In genomic region chr5:16465544-16466432, GRCh38 we compare ENCODE assay signal across 1 cellular context.
TF ChIP-seq lines count a peak whose summit lies in the region.

A gene with protein sequence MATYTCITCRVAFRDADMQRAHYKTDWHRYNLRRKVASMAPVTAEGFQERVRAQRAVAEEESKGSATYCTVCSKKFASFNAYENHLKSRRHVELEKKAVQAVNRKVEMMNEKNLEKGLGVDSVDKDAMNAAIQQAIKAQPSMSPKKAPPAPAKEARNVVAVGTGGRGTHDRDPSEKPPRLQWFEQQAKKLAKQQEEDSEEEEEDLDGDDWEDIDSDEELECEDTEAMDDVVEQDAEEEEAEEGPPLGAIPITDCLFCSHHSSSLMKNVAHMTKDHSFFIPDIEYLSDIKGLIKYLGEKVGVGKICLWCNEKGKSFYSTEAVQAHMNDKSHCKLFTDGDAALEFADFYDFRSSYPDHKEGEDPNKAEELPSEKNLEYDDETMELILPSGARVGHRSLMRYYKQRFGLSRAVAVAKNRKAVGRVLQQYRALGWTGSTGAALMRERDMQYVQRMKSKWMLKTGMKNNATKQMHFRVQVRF (minus strand): TSS chr5:16465800. CDS start chr5:16465665, 135 bp downstream.

TF ChIP-seq in HepG2, 621 proteins besides CTCF, POLR2A, EP300 and RAD21 (continued from another document and continues in another):
- TF ChIP-seq, protein P1, sequence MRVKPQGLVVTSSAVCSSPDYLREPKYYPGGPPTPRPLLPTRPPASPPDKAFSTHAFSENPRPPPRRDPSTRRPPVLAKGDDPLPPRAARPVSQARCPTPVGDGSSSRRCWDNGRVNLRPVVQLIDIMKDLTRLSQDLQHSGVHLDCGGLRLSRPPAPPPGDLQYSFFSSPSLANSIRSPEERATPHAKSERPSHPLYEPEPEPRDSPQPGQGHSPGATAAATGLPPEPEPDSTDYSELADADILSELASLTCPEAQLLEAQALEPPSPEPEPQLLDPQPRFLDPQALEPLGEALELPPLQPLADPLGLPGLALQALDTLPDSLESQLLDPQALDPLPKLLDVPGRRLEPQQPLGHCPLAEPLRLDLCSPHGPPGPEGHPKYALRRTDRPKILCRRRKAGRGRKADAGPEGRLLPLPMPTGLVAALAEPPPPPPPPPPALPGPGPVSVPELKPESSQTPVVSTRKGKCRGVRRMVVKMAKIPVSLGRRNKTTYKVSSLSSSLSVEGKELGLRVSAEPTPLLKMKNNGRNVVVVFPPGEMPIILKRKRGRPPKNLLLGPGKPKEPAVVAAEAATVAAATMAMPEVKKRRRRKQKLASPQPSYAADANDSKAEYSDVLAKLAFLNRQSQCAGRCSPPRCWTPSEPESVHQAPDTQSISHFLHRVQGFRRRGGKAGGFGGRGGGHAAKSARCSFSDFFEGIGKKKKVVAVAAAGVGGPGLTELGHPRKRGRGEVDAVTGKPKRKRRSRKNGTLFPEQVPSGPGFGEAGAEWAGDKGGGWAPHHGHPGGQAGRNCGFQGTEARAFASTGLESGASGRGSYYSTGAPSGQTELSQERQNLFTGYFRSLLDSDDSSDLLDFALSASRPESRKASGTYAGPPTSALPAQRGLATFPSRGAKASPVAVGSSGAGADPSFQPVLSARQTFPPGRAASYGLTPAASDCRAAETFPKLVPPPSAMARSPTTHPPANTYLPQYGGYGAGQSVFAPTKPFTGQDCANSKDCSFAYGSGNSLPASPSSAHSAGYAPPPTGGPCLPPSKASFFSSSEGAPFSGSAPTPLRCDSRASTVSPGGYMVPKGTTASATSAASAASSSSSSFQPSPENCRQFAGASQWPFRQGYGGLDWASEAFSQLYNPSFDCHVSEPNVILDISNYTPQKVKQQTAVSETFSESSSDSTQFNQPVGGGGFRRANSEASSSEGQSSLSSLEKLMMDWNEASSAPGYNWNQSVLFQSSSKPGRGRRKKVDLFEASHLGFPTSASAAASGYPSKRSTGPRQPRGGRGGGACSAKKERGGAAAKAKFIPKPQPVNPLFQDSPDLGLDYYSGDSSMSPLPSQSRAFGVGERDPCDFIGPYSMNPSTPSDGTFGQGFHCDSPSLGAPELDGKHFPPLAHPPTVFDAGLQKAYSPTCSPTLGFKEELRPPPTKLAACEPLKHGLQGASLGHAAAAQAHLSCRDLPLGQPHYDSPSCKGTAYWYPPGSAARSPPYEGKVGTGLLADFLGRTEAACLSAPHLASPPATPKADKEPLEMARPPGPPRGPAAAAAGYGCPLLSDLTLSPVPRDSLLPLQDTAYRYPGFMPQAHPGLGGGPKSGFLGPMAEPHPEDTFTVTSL (CRISPR knock-in tag; IDR thresholded peaks at IDR 0.05; ENCODE audit: borderline replicate concordance) = no peak
- TF ChIP-seq GATA4 (IDR thresholded peaks at IDR 0.05; ENCODE audit: borderline replicate concordance, low read depth) (peak; percentile 55; the same call in 1 of the 2 replicates), ZNF747 (CRISPR knock-in tag; IDR thresholded peaks at IDR 0.05; ENCODE audit: borderline replicate concordance) (peak; percentile 91; the same call in 1 of the 2 replicates), ZNF567 (CRISPR knock-in tag; IDR thresholded peaks at IDR 0.05; ENCODE audit: borderline replicate concordance) (peak; percentile 93), ZNF337 (CRISPR knock-in tag; IDR thresholded peaks at IDR 0.05; ENCODE audit: borderline replicate concordance, low read depth) (no peak), HNF4G (IDR thresholded peaks at IDR 0.05; ENCODE audit: borderline replicate concordance, low read depth, low read length) (no peak), HNF4G (CRISPR knock-in tag; IDR thresholded peaks at IDR 0.05; ENCODE audit: borderline replicate concordance, low read depth) (peak; percentile 76; the same call in 1 of the 2 replicates), MTF1 (CRISPR knock-in tag; IDR thresholded peaks at IDR 0.05) (peak; percentile 11; the same call in 1 of the 2 replicates), ZNF263 (CRISPR knock-in tag; IDR thresholded peaks at IDR 0.05) (peak; percentile 61; the same call in 1 of the 2 replicates), ZC3H13 (CRISPR knock-in tag; IDR thresholded peaks at IDR 0.05) (peak; percentile 37; the same call in 1 of the 2 replicates), ZNF441 (CRISPR knock-in tag; IDR thresholded peaks at IDR 0.05; ENCODE audit: borderline replicate concordance) (no peak), ZNF354B (CRISPR knock-in tag; IDR thresholded peaks at IDR 0.05) (no peak), EED (CRISPR knock-in tag; IDR thresholded peaks at IDR 0.05) (no peak; the same call in 1 of the 2 replicates), LCORL (IDR thresholded peaks at IDR 0.05) (no peak), LCORL (CRISPR knock-in tag; IDR thresholded peaks at IDR 0.05) (no peak), PHF8 (CRISPR knock-in tag; IDR thresholded peaks at IDR 0.05) (peak; percentile 99), ATF7 (IDR thresholded peaks at IDR 0.05) (no peak), ATF7 (CRISPR knock-in tag; IDR thresholded peaks at IDR 0.05) (no peak; the same call in 1 of the 2 replicates), BORCS8-MEF2B (CRISPR knock-in tag; IDR thresholded peaks at IDR 0.05) (peak; percentile 12; the same call in 1 of the 2 replicates), ZNF737 (CRISPR knock-in tag; IDR thresholded peaks at IDR 0.05; ENCODE audit: borderline replicate concordance) (no peak), ZNF563 (CRISPR knock-in tag; IDR thresholded peaks at IDR 0.05) (peak; percentile 31; the same call in 1 of the 2 replicates), KDM5A (IDR thresholded peaks at IDR 0.05; ENCODE audit: borderline replicate concordance, low read length) (peak; percentile 90), ZKSCAN1 (IDR thresholded peaks at IDR 0.05; ENCODE audit: low read length) (0 out of 2 replicates have a peak, but pooled peaks have one; percentile 39), ATF1 (CRISPR knock-in tag; IDR thresholded peaks at IDR 0.05) (no peak), ZNF564 (CRISPR knock-in tag; IDR thresholded peaks at IDR 0.05) (peak; percentile 69; the same call in 1 of the 2 replicates), ZNF12 (CRISPR knock-in tag; IDR thresholded peaks at IDR 0.05) (no peak; the same call in 1 of the 2 replicates), ZFP36L2 (CRISPR knock-in tag; IDR thresholded peaks at IDR 0.05) (no peak), MAFF (IDR thresholded peaks at IDR 0.05; ENCODE audit: low read depth, low read length) (no peak), NFATC3 (CRISPR knock-in tag; IDR thresholded peaks at IDR 0.05) (no peak; the same call in 1 of the 2 replicates), ZNF282 (IDR thresholded peaks at IDR 0.05; ENCODE audit: partially characterized antibody) (no peak), ZNF570 (CRISPR knock-in tag; IDR thresholded peaks at IDR 0.05; ENCODE audit: borderline replicate concordance) (no peak), THYN1 (CRISPR knock-in tag; IDR thresholded peaks at IDR 0.05; ENCODE audit: borderline replicate concordance, low read depth) (no peak), ZNF317 (CRISPR knock-in tag; IDR thresholded peaks at IDR 0.05) (peak; percentile 68; the same call in 1 of the 2 replicates), ZNF224 (CRISPR knock-in tag; IDR thresholded peaks at IDR 0.05) (peak; percentile 33; the same call in 1 of the 2 replicates), ADNP (CRISPR knock-in tag; IDR thresholded peaks at IDR 0.05) (no peak), TAF15 (IDR thresholded peaks at IDR 0.05; ENCODE audit: low read depth, low read length, poor library complexity, severe bottlenecking) (no peak), BCLAF1 (IDR thresholded peaks at IDR 0.05) (no peak), NKX3-1 (CRISPR knock-in tag; IDR thresholded peaks at IDR 0.05) (0 out of 2 replicates have a peak, but pooled peaks have one; percentile 53), CENPBD1 (CRISPR knock-in tag; IDR thresholded peaks at IDR 0.05; ENCODE audit: borderline replicate concordance, low read depth) (no peak), NFE2L2 (IDR thresholded peaks at IDR 0.05; ENCODE audit: low read length) (no peak), ARNT (IDR thresholded peaks at IDR 0.05) (no peak)
- TF ChIP-seq, protein P2, sequence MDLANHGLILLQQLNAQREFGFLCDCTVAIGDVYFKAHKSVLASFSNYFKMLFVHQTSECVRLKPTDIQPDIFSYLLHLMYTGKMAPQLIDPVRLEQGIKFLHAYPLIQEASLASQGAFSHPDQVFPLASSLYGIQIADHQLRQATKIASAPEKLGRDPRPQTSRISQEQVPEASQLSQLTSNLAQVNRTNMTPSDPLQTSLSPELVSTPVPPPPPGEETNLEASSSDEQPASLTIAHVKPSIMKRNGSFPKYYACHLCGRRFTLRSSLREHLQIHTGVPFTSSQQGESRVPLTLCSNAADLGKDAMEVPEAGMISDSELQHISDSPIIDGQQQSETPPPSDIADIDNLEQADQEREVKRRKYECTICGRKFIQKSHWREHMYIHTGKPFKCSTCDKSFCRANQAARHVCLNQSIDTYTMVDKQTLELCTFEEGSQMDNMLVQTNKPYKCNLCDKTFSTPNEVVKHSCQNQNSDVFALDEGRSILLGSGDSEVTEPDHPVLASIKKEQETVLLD (CRISPR knock-in tag; IDR thresholded peaks at IDR 0.05; ENCODE audit: low read depth) = no peak
- TF ChIP-seq, protein P3, sequence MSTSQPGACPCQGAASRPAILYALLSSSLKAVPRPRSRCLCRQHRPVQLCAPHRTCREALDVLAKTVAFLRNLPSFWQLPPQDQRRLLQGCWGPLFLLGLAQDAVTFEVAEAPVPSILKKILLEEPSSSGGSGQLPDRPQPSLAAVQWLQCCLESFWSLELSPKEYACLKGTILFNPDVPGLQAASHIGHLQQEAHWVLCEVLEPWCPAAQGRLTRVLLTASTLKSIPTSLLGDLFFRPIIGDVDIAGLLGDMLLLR (CRISPR knock-in tag; IDR thresholded peaks at IDR 0.05) = 0 out of 2 replicates have a peak, but pooled peaks have one; percentile 53
- TF ChIP-seq, protein P4, sequence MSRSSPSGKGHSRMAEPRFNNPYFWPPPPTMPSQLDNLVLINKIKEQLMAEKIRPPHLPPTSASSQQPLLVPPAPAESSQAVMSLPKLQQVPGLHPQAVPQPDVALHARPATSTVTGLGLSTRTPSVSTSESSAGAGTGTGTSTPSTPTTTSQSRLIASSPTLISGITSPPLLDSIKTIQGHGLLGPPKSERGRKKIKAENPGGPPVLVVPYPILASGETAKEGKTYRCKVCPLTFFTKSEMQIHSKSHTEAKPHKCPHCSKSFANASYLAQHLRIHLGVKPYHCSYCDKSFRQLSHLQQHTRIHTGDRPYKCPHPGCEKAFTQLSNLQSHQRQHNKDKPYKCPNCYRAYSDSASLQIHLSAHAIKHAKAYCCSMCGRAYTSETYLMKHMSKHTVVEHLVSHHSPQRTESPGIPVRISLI (CRISPR knock-in tag; IDR thresholded peaks at IDR 0.05; ENCODE audit: borderline replicate concordance) = no peak
- TF ChIP-seq, protein P5, sequence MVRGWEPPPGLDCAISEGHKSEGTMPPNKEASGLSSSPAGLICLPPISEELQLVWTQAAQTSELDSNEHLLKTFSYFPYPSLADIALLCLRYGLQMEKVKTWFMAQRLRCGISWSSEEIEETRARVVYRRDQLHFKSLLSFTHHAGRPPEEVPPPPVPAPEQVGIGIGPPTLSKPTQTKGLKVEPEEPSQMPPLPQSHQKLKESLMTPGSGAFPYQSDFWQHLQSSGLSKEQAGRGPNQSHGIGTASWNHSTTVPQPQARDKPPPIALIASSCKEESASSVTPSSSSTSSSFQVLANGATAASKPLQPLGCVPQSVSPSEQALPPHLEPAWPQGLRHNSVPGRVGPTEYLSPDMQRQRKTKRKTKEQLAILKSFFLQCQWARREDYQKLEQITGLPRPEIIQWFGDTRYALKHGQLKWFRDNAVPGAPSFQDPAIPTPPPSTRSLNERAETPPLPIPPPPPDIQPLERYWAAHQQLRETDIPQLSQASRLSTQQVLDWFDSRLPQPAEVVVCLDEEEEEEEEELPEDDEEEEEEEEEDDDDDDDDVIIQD (CRISPR knock-in tag; IDR thresholded peaks at IDR 0.05; ENCODE audit: low read depth) = 0 out of 2 replicates have a peak, but pooled peaks have one; percentile 13
- TF ChIP-seq, protein P6, sequence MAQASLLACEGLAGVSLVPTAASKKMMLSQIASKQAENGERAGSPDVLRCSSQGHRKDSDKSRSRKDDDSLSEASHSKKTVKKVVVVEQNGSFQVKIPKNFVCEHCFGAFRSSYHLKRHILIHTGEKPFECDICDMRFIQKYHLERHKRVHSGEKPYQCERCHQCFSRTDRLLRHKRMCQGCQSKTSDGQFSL (CRISPR knock-in tag; IDR thresholded peaks at IDR 0.05) = no peak
- TF ChIP-seq, protein P7, sequence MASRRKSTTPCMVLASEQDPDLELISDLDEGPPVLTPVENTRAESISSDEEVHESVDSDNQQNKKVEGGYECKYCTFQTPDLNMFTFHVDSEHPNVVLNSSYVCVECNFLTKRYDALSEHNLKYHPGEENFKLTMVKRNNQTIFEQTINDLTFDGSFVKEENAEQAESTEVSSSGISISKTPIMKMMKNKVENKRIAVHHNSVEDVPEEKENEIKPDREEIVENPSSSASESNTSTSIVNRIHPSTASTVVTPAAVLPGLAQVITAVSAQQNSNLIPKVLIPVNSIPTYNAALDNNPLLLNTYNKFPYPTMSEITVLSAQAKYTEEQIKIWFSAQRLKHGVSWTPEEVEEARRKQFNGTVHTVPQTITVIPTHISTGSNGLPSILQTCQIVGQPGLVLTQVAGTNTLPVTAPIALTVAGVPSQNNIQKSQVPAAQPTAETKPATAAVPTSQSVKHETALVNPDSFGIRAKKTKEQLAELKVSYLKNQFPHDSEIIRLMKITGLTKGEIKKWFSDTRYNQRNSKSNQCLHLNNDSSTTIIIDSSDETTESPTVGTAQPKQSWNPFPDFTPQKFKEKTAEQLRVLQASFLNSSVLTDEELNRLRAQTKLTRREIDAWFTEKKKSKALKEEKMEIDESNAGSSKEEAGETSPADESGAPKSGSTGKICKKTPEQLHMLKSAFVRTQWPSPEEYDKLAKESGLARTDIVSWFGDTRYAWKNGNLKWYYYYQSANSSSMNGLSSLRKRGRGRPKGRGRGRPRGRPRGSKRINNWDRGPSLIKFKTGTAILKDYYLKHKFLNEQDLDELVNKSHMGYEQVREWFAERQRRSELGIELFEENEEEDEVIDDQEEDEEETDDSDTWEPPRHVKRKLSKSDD (CRISPR knock-in tag; IDR thresholded peaks at IDR 0.05; ENCODE audit: low read depth) = 0 out of 2 replicates have a peak, but pooled peaks have one; percentile 49
